ENCODE assay signal across 12 cellular contexts in the genomic region with DNA sequence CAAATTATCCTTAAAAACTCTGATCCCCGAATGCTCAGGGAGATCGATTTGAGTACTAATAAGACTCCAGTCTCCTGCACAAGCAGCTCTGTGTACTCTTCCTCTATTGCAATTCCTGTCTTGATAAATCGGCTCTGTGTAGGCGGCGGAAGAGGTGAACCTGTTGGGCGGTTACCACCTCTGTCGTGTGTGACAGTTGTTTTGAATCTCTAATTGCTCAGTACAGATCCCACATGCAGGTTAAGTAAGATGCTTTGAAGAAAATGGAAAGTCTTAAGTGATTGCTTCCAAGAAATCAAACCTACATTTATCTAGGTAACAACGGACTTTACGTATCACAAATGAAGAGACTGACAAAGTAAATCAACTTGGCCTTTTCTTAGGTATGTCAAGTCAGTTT. TPM values are rescaled to one million over a fixed set of nuclear protein-coding genes. Genes with fewer than 3 reads are reported as not detected.
A peak's percentile ranks its signal among the peaks of the same experiment; 100 is the strongest.
DNase-seq lines count a peak whose midpoint lies in the region; TF ChIP-seq lines count a peak whose summit lies in the region.
"Had no signal": no experiment of that assay in that cellular context is flagged by ENCODE, and none has a peak within 500 bp of the region (broad histone marks: within the 10 kb centered on the region; RNA-seq: fewer than 3 reads in every experiment).

No MANE protein-coding gene starts in this region.

- H3K4me3 Mint-ChIP-seq in endodermal cell = no peak overlapping the region
- H3K4me3 Mint-ChIP-seq: nephron progenitor cell had no signal

- no peaks in the 10 kb centered on the region for H3K27me3 Mint-ChIP-seq in endodermal cell (ENCODE audit: insufficient read depth)

- H3K36me3 ChIP-seq in esophagus muscularis mucosa (peaks cover 0 to 52% (median 28%) of the 10 kb centered on the region in 4 donors), endodermal cell (ENCODE audit: control insufficient read depth, insufficient read depth, low read length) (peaks cover 15% of the 10 kb centered on the region)

- peak; percentile 17 for DNase-seq in T-helper 22 cell (ENCODE audit: low read depth)
- peak; percentile 45 for DNase-seq in activated T-cell treated with anti-CD3 and anti-CD28 coated beads, Interleukin-2, amount 50 U/mL, for 1 hour
- DNase-seq in esophagus muscularis mucosa (ENCODE audit: extremely low spot score) = peak; percentile 37
- DNase-seq in stimulated activated CD4-positive, alpha-beta T cell treated with anti-CD3 and anti-CD28 coated beads, TNF-alpha, amount 100 ng/mL, for 4 hours (ENCODE audit: low read depth in 3 of 3) = peak; percentile 23 to 67 (median 58)
- DNase-seq in AG08395 (ENCODE audit: low spot score) = no peak
- no peak for DNase-seq in activated gamma-delta T cell (lab: John Stamatoyannopoulos, UW)
- DNase-seq in D341Med (ENCODE audit: low spot score) = no peak
- DNase-seq in endodermal cell = no peak
- DNase-seq: left colon, MG63, NCI-H2227 treated with DMSO at 0.1 percent for 48 hours, nephron progenitor cell had no signal

- no peak for TF ChIP-seq POLR2A in esophagus muscularis mucosa (IDR thresholded peaks at IDR 0.05; ENCODE audit: low read depth)

- peaks cover 25% of the 10 kb centered on the region for H3K36me3 Mint-ChIP-seq in endodermal cell (ENCODE audit: low read depth)

- 91% methylated on average over 9 of the region's 9 CpGs for WGBS in esophagus muscularis mucosa
- 93 to 98% methylated on average over 6 to 9 of the region's 9 CpGs for WGBS in endodermal cell (ENCODE audit: insufficient coverage in 1 of 2, insufficient read length in 1 of 2), 2 experiments

- no peak overlapping the region for H3K27ac Mint-ChIP-seq in endodermal cell
- H3K27ac Mint-ChIP-seq: nephron progenitor cell had no signal

- TF ChIP-seq CTCF in esophagus muscularis mucosa (IDR thresholded peaks at IDR 0.05) = no peak
- TF ChIP-seq CTCF in endodermal cell (conservative IDR thresholded peaks at IDR 0.05) = no peak

- no peaks in the 10 kb centered on the region for H3K27me3 ChIP-seq in esophagus muscularis mucosa
- H3K27me3 ChIP-seq in endodermal cell (ENCODE audit: control insufficient read depth, insufficient read depth, low read length, poor library complexity, severe bottlenecking) = no peaks in the 10 kb centered on the region
- H3K27me3 ChIP-seq: MG63 had no signal

- no peak for TF ChIP-seq EP300 in esophagus muscularis mucosa (IDR thresholded peaks at IDR 0.05)

- H3K9me3 ChIP-seq in esophagus muscularis mucosa (no peaks in the 10 kb centered on the region), endodermal cell (ENCODE audit: control insufficient read depth, low read length) (no peaks in the 10 kb centered on the region)
- H3K9me3 ChIP-seq: MG63 had no signal

- no peak overlapping the region for H3K4me3 ChIP-seq in esophagus muscularis mucosa
- H3K4me3 ChIP-seq in endodermal cell (ENCODE audit: low read length) = no peak overlapping the region
- H3K4me3 ChIP-seq: MG63 had no signal

- intact Hi-C loops in esophagus muscularis mucosa (cut with DNase I) = no loop called here

- H3K9me3 Mint-ChIP-seq in endodermal cell = no peaks in the 10 kb centered on the region
- H3K9me3 Mint-ChIP-seq: nephron progenitor cell had no signal

- H3K4me1 ChIP-seq in esophagus muscularis mucosa (peaks cover 0 to 3% (median 0%) of the 10 kb centered on the region in 4 donors), endodermal cell (ENCODE audit: control insufficient read depth, insufficient read depth, low read length) (no peaks in the 10 kb centered on the region)

- no peaks in the 10 kb centered on the region for H3K4me1 Mint-ChIP-seq in endodermal cell

- H3K9ac ChIP-seq in endodermal cell (ENCODE audit: extremely low read depth, low read length, poor library complexity, severe bottlenecking) = no peak overlapping the region

- H3K27ac ChIP-seq in esophagus muscularis mucosa (replicated peaks in 1 of 4) (no peak overlapping the region), endodermal cell (ENCODE audit: low read depth, low read length) (no peak overlapping the region)

RNA-seq across cellular contexts. Expression of a gene that starts 35.5 kb away (rescaled TPM):
- total RNA-seq in esophagus muscularis mucosa (10 to 100 TPM in 3 of 4 donors, 1 to 10 TPM in 1; 9.4 to 18.3 (median 16.0) TPM), endodermal cell (10 to 100 TPM; 33.9 to 37.4 TPM)
- polyA plus RNA-seq in endodermal cell (2013, experiment 1 of 2) = 35.8 TPM
- polyA plus RNA-seq in endodermal cell (2013, experiment 2 of 2) = 35.8 TPM

Comparison
In these comparisons a context has a peak if more than half of its experiments do, and no peak if none do; other contexts are left out.
1. DNase-seq: peak in T-helper 22 cell (single experiment), activated T-cell treated with anti-CD3 and anti-CD28 coated beads, Interleukin-2, amount 50 U/mL, for 1 hour (single experiment), esophagus muscularis mucosa (single experiment) and stimulated activated CD4-positive, alpha-beta T cell treated with anti-CD3 and anti-CD28 coated beads, TNF-alpha, amount 100 ng/mL, for 4 hours (3 of 3); none in AG08395 (single experiment), activated gamma-delta T cell (single experiment), D341Med (single experiment) and endodermal cell (single experiment).